8 cellular contexts compared by ENCODE assay signal in genomic region chr2:68832161-68832869, GRCh38. TPM values are rescaled to one million over a fixed set of nuclear protein-coding genes. Genes with fewer than 3 reads are reported as not detected.
DNase-seq lines count a peak whose midpoint lies in the region; ATAC-seq and TF ChIP-seq lines count a peak whose summit lies in the region.

No MANE protein-coding gene starts in this region.

- POLR2A ChIA-PET in SK-N-SH (lab: Yijun Ruan, JAX) = no interaction called here
- POLR2A ChIA-PET in WTC11 (lab: Charles Lee) = no interaction called here

- no peak overlapping the region for H3K4me3 ChIP-seq in SK-N-SH (ENCODE audit: low read depth in 2 of 2, low read length in 1 of 2)
- H3K4me3 ChIP-seq in breast epithelium = peak overlapping the region in 1 of 3 donors; percentile 10
- H3K4me3 ChIP-seq in lower lobe of right lung = no peak overlapping the region

- peak overlapping the region; percentile 88 for H3K27ac Mint-ChIP-seq in stimulated activated effector memory CD8-positive, alpha-beta T cell treated with anti-CD3 and anti-CD28 coated beads, Interleukin-12 subunit alpha, Interleukin-12 subunit beta, amount 100 ng/mL, for 72 hours
- no peak overlapping the region for H3K27ac Mint-ChIP-seq in WTC11

- no peaks in the 10 kb centered on the region; the same call in 1 of the 2 replicates for H3K27me3 Mint-ChIP-seq in WTC11 (ENCODE audit: low read depth)

- intact Hi-C loops in breast epithelium (cut with DNase I; ENCODE audit: low total_unique reads) = no loop called here
- intact Hi-C loops in lower lobe of right lung (cut with DNase I) = loop anchor here (10.0 kb wide), 1 partner anchor 78 kb away; no protein-coding TSS in a partner anchor

- H3K4me1 Mint-ChIP-seq in stimulated activated effector memory CD8-positive, alpha-beta T cell treated with anti-CD3 and anti-CD28 coated beads, Interleukin-12 subunit alpha, Interleukin-12 subunit beta, amount 100 ng/mL, for 72 hours = peaks cover 66% of the 10 kb centered on the region
- H3K4me1 Mint-ChIP-seq in WTC11 = peaks cover 15% of the 10 kb centered on the region

- peaks cover 8% of the 10 kb centered on the region for H3F3A ChIP-seq in SK-N-SH (replicated peaks; ENCODE audit: insufficient read depth)

- TF ChIP-seq CTCF in SK-N-SH (IDR thresholded peaks at IDR 0.05) (no peak), breast epithelium (IDR thresholded peaks at IDR 0.05) (no peak), lower lobe of right lung (IDR thresholded peaks at IDR 0.05) (no peak), WTC11 (IDR thresholded peaks at IDR 0.05) (no peak)

- peaks cover 20% of the 10 kb centered on the region for H3K36me3 Mint-ChIP-seq in stimulated activated effector memory CD8-positive, alpha-beta T cell treated with anti-CD3 and anti-CD28 coated beads, Interleukin-12 subunit alpha, Interleukin-12 subunit beta, amount 100 ng/mL, for 72 hours
- H3K36me3 Mint-ChIP-seq in WTC11 = no peaks in the 10 kb centered on the region

- TF ChIP-seq EP300 in SK-N-SH (IDR thresholded peaks at IDR 0.05; ENCODE audit: borderline replicate concordance in 1 of 2, low read depth in 1 of 2, low read length in 1 of 2) = no peak

- H3K36me3 ChIP-seq in SK-N-SH (replicated peaks in 1 of 2; ENCODE audit: control insufficient read depth in 1 of 2, insufficient read depth in 2 of 2, low read length in 1 of 2) (no peaks in the 10 kb centered on the region), breast epithelium (no peaks in the 10 kb centered on the region), lower lobe of right lung (no peaks in the 10 kb centered on the region)

- H3K9ac ChIP-seq in SK-N-SH = no peak overlapping the region; the same call in 1 of the 2 replicates

- H3K27me3 ChIP-seq in SK-N-SH (ENCODE audit: insufficient read depth) (no peaks in the 10 kb centered on the region), breast epithelium (no peaks in the 10 kb centered on the region), lower lobe of right lung (ENCODE audit: low read depth) (no peaks in the 10 kb centered on the region)

- H2AFZ ChIP-seq in SK-N-SH (ENCODE audit: low read depth) = peak overlapping the region; percentile 52; the same call in 1 of the 2 replicates

- peaks cover 17 to 24% of the 10 kb centered on the region in 2 experiments for H3K4me1 ChIP-seq in SK-N-SH (ENCODE audit: control insufficient read depth in 1 of 2, insufficient read depth in 2 of 2, low read depth in 1 of 2, low read length in 1 of 2)
- H3K4me1 ChIP-seq in breast epithelium = peaks cover 0 to 15% of the 10 kb centered on the region in 2 donors
- peaks cover 74% of the 10 kb centered on the region for H3K4me1 ChIP-seq in lower lobe of right lung

- no peaks in the 10 kb centered on the region for H3K9me3 Mint-ChIP-seq in stimulated activated effector memory CD8-positive, alpha-beta T cell treated with anti-CD3 and anti-CD28 coated beads, Interleukin-12 subunit alpha, Interleukin-12 subunit beta, amount 100 ng/mL, for 72 hours
- H3K9me3 Mint-ChIP-seq in WTC11 = no peaks in the 10 kb centered on the region

- H3K4me3 Mint-ChIP-seq in stimulated activated effector memory CD8-positive, alpha-beta T cell treated with anti-CD3 and anti-CD28 coated beads, Interleukin-12 subunit alpha, Interleukin-12 subunit beta, amount 100 ng/mL, for 72 hours = peak overlapping the region; percentile 64
- no peak overlapping the region for H3K4me3 Mint-ChIP-seq in WTC11

- H3K79me2 ChIP-seq in SK-N-SH (ENCODE audit: insufficient read depth) = no peaks in the 10 kb centered on the region

- 72% methylated on average over 8 of the region's 8 CpGs for WGBS in SK-N-SH (ENCODE audit: low lambda C conversion rate)

- TF ChIP-seq RAD21 in SK-N-SH (IDR thresholded peaks at IDR 0.05; ENCODE audit: low read length) = no peak

- H4K20me1 ChIP-seq in SK-N-SH (ENCODE audit: insufficient read depth) = no peaks in the 10 kb centered on the region

- peak overlapping the region; percentile 34; the same call in 1 of the 2 replicates for H3K4me2 ChIP-seq in SK-N-SH

- DNase-seq in SK-N-SH (no peak), breast epithelium (ENCODE audit: low spot score in 2 of 2) (peak in 1 of 2 donors; percentile 48), lower lobe of right lung (peak; percentile 78), WTC11 (ENCODE audit: low spot score) (no peak), NCI-H748 (lab: John Stamatoyannopoulos, UW; ENCODE audit: unreplicated experiment) (no peak)
- peak; percentile 33 to 75 for DNase-seq in stimulated activated effector memory CD8-positive, alpha-beta T cell treated with anti-CD3 and anti-CD28 coated beads, Interleukin-12 subunit alpha, Interleukin-12 subunit beta, amount 100 ng/mL, for 72 hours (ENCODE audit: low spot score in 2 of 2)

- H3K27ac ChIP-seq in SK-N-SH (ENCODE audit: low read depth in 2 of 2, low read length in 1 of 2) = peak overlapping the region in 1 of 2 experiments; percentile 59; a peak in 2 of 4 replicates
- H3K27ac ChIP-seq in breast epithelium = peak overlapping the region; percentile 83 to 92
- peak overlapping the region; percentile 83 for H3K27ac ChIP-seq in lower lobe of right lung

- H3K9me3 ChIP-seq in SK-N-SH (no peaks in the 10 kb centered on the region), breast epithelium (no peaks in the 10 kb centered on the region), lower lobe of right lung (no peaks in the 10 kb centered on the region)

- H3K9me2 ChIP-seq in SK-N-SH = no peaks in the 10 kb centered on the region

- ATAC-seq in GM18907 (IDR thresholded peaks at IDR 0.05; ENCODE audit: unreplicated experiment) (peak; percentile 80), HG03064 (IDR thresholded peaks at IDR 0.05; ENCODE audit: low read depth, unreplicated experiment) (peak; percentile 68), lower lobe of right lung (peak; percentile 69 to 77), WTC11 (no peak)
- peak; percentile 87 for ATAC-seq in stimulated activated effector memory CD8-positive, alpha-beta T cell treated with anti-CD3 and anti-CD28 coated beads, Interleukin-12 subunit alpha, Interleukin-12 subunit beta, amount 100 ng/mL, for 72 hours

- CTCF ChIA-PET in SK-N-SH (lab: Yijun Ruan, JAX) (no interaction called here), WTC11 (lab: Charles Lee) (no interaction called here)

- TF ChIP-seq POLR2A in breast epithelium (IDR thresholded peaks at IDR 0.05) = no peak

TF ChIP-seq in SK-N-SH, 30 proteins besides CTCF, POLR2A, EP300 and RAD21 (continues in another document):
- TF ChIP-seq MEF2A (IDR thresholded peaks at IDR 0.05; ENCODE audit: borderline replicate concordance, low read depth) (peak; percentile 55; the same call in 1 of the 2 replicates), RFX5 (IDR thresholded peaks at IDR 0.05; ENCODE audit: low read length) (no peak), ZBTB33 (IDR thresholded peaks at IDR 0.05; ENCODE audit: borderline replicate concordance, low read depth) (no peak), POLR2AphosphoS5 (IDR thresholded peaks at IDR 0.05; ENCODE audit: low read depth, low read length) (no peak)

TF ChIP-seq in WTC11, 78 proteins besides CTCF, POLR2A, EP300 and RAD21 (continues in another document):
- no peak for TF ChIP-seq SMAD3 (CRISPR knock-in tag; IDR thresholded peaks at IDR 0.05; ENCODE audit: borderline replicate concordance)
- TF ChIP-seq JUN (CRISPR knock-in tag; IDR thresholded peaks at IDR 0.05) = no peak
- no peak for TF ChIP-seq CBFB (CRISPR knock-in tag; IDR thresholded peaks at IDR 0.05; ENCODE audit: low read depth)
- no peak; the same call in 1 of the 2 replicates for TF ChIP-seq USF2 (CRISPR knock-in tag; IDR thresholded peaks at IDR 0.05)
- no peak for TF ChIP-seq MXD4 (CRISPR knock-in tag; IDR thresholded peaks at IDR 0.05; ENCODE audit: borderline replicate concordance)
- TF ChIP-seq E2F5 (CRISPR knock-in tag; IDR thresholded peaks at IDR 0.05) = no peak
- TF ChIP-seq, protein P1, sequence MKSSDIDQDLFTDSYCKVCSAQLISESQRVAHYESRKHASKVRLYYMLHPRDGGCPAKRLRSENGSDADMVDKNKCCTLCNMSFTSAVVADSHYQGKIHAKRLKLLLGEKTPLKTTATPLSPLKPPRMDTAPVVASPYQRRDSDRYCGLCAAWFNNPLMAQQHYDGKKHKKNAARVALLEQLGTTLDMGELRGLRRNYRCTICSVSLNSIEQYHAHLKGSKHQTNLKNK (CRISPR knock-in tag; IDR thresholded peaks at IDR 0.05) = no peak
- no peak for TF ChIP-seq GRHL2 (CRISPR knock-in tag; IDR thresholded peaks at IDR 0.05; ENCODE audit: insufficient replicate concordance, severe bottlenecking)
- no peak for TF ChIP-seq IRF1 (CRISPR knock-in tag; IDR thresholded peaks at IDR 0.05)
- no peak for TF ChIP-seq NFATC4 (CRISPR knock-in tag; IDR thresholded peaks at IDR 0.05)
- no peak for TF ChIP-seq NR1H2 (CRISPR knock-in tag; IDR thresholded peaks at IDR 0.05)
- TF ChIP-seq NR2C2 (CRISPR knock-in tag; IDR thresholded peaks at IDR 0.05) = no peak
- TF ChIP-seq HMGA2 (CRISPR knock-in tag; IDR thresholded peaks at IDR 0.05) = no peak
- TF ChIP-seq EMX1 (CRISPR knock-in tag; IDR thresholded peaks at IDR 0.05) = no peak
- no peak for TF ChIP-seq CREM (CRISPR knock-in tag; IDR thresholded peaks at IDR 0.05)

RNA-seq across cellular contexts. Expression of gene BMP10, which starts 38.9 kb away (rescaled TPM):
- not detected in 2 replicates for polyA plus RNA-seq in SK-N-SH (2012; rRNA removed)
- polyA plus RNA-seq in SK-N-SH (2012; cell fraction: cytosol; rRNA removed) = not detected in 2 replicates
- not detected in 2 replicates for polyA plus RNA-seq in SK-N-SH (2012; cell fraction: nucleus; rRNA removed)
- total RNA-seq in breast epithelium (not detected), lower lobe of right lung (0.24 TPM), WTC11 (2021) (not detected in 3 replicates)

Comparison
In these comparisons a context has a peak if more than half of its experiments do, and no peak if none do; other contexts are left out.
1. DNase-seq: peak in lower lobe of right lung (single experiment) and stimulated activated effector memory CD8-positive, alpha-beta T cell treated with anti-CD3 and anti-CD28 coated beads, Interleukin-12 subunit alpha, Interleukin-12 subunit beta, amount 100 ng/mL, for 72 hours (2 of 2); none in SK-N-SH (single experiment), WTC11 (single experiment) and NCI-H748 (single experiment).